In genomic region chr3:39099738-39100499, GRCh38 we compare ENCODE assay signal across 20 cellular contexts.
"Had no signal": no experiment of that assay in that cellular context is flagged by ENCODE, and none has a peak within 500 bp of the region (broad histone marks: within the 10 kb centered on the region; RNA-seq: fewer than 3 reads in every experiment).

No MANE protein-coding gene starts in this region.

- H3K27me3 ChIP-seq: gastrocnemius medialis, heart right ventricle, right atrium auricular region, stomach, transverse colon had no signal

- H3K4me3 ChIP-seq: coronary artery, gastrocnemius medialis, heart right ventricle, right atrium auricular region, smooth muscle cell, stomach, thoracic aorta, transverse colon had no signal

- H3K27ac Mint-ChIP-seq: endodermal cell, nephron progenitor cell had no signal

- H3K4me3 Mint-ChIP-seq: endodermal cell; naive thymus-derived CD4-positive, alpha-beta T cell; nephron progenitor cell; stimulated activated memory B cell treated with anti-CD40 and anti-IgM and Interleukin-4, amounts not matched to agents 10 μg/mL and 1 μg/mL and 100 μg/mL, for 72 hours had no signal

- H3K27me3 Mint-ChIP-seq: naive thymus-derived CD4-positive, alpha-beta T cell; stimulated activated memory B cell treated with anti-CD40 and anti-IgM and Interleukin-4, amounts not matched to agents 10 μg/mL and 1 μg/mL and 100 μg/mL, for 72 hours had no signal

- DNase-seq: effector CD4-positive, alpha-beta T cell; endodermal cell; gastrocnemius medialis; heart right ventricle; hypothalamus; kidney glomerular epithelial cell; mesendoderm; naive thymus-derived CD4-positive, alpha-beta T cell; nephron progenitor cell; stimulated activated CD4-positive, alpha-beta T cell treated with anti-CD3 and anti-CD28 coated beads, Interleukin-4, amount 100 ng/mL, for 1 hour; stimulated activated CD8-positive, alpha-beta memory T cell treated with anti-CD3 and anti-CD28 coated beads, Interleukin-4, amount 100 ng/mL, for 48 hours; stomach; substantia nigra; transverse colon had no signal

- H3K4me1 Mint-ChIP-seq: endodermal cell had no signal

- ATAC-seq: esophagus mucosa; stimulated activated memory B cell treated with anti-CD40 and anti-IgM and Interleukin-4, amounts not matched to agents 10 μg/mL and 1 μg/mL and 100 μg/mL, for 72 hours had no signal

- H3K9me3 Mint-ChIP-seq: endodermal cell; naive thymus-derived CD4-positive, alpha-beta T cell; nephron progenitor cell; stimulated activated memory B cell treated with anti-CD40 and anti-IgM and Interleukin-4, amounts not matched to agents 10 μg/mL and 1 μg/mL and 100 μg/mL, for 72 hours had no signal
